In the genomic region with DNA sequence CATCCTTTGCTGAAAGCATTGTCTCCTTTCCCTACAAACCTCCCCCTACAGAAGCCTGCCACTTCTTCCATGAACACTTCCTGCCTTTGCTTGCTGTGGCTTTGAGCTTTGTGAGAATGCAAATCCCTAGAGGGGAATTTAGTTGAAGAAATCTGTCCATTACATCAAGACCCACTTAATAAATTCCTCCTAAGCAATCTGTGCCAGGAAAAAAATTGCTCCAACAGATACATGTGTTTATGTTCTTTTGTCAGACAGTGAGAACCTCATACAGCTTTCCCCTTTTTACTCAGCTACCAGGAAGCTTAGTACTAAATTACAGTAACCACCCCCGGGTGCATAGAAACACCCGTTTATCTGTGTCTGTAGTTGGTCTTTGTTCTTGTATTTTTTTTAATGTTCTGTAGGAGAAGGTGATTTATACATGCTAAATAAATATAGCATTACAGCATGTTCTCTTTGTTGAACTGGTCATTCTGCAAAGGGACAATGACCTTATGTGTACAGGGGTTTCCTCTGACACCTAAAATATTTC, we compare ENCODE assay signal across 15 cellular contexts. TPM values are rescaled to one million over a fixed set of nuclear protein-coding genes. Genes with fewer than 3 reads are reported as not detected.
DNase-seq lines count a peak whose midpoint lies in the region; ATAC-seq and TF ChIP-seq lines count a peak whose summit lies in the region.
"Had no signal": no experiment of that assay in that cellular context is flagged by ENCODE, and none has a peak within 500 bp of the region (broad histone marks: within the 10 kb centered on the region; RNA-seq: fewer than 3 reads in every experiment).

No MANE protein-coding gene starts in this region.

- POLR2A ChIA-PET in naive thymus-derived CD4-positive, alpha-beta T cell (lab: Charles Lee), result no interaction called here

- H3K27me3 ChIP-seq in left lung, result no peaks in the 10 kb centered on the region
- no peaks in the 10 kb centered on the region for H3K27me3 ChIP-seq in naive thymus-derived CD4-positive, alpha-beta T cell (ENCODE audit: control insufficient read depth in 2 of 2, insufficient read depth in 2 of 2, low read length in 2 of 2)
- H3K27me3 ChIP-seq: spleen had no signal

- peaks cover 19% of the 10 kb centered on the region for H3K4me1 Mint-ChIP-seq in activated T-helper 1 cell treated with anti-CD3 and anti-CD28 coated beads, Interleukin-12 subunit alpha, Interleukin-12 subunit beta, Interleukin-2, Interleukin-4 antibody, amounts not matched to agents 30 ng/mL and 10 ng/mL and 1 ng/mL, durations not matched to agents 14 hours and 24 hours and 36 hours (ENCODE audit: low read depth)
- peaks cover 0 to 12% (median 0%) of the 10 kb centered on the region in 7 donors for H3K4me1 Mint-ChIP-seq in naive thymus-derived CD4-positive, alpha-beta T cell

- H3K36me3 Mint-ChIP-seq in activated T-helper 1 cell treated with anti-CD3 and anti-CD28 coated beads, Interleukin-12 subunit alpha, Interleukin-12 subunit beta, Interleukin-2, Interleukin-4 antibody, amounts not matched to agents 30 ng/mL and 10 ng/mL and 1 ng/mL, durations not matched to agents 14 hours and 24 hours and 36 hours (ENCODE audit: low read depth), result no peaks in the 10 kb centered on the region
- no peaks in the 10 kb centered on the region for H3K36me3 Mint-ChIP-seq in naive thymus-derived CD4-positive, alpha-beta T cell
- H3K36me3 Mint-ChIP-seq: brain had no signal

- H3K4me1 ChIP-seq in left lung, result no peaks in the 10 kb centered on the region
- H3K4me1 ChIP-seq in naive thymus-derived CD4-positive, alpha-beta T cell (ENCODE audit: control insufficient read depth in 2 of 2, insufficient read depth in 2 of 2, low read length in 2 of 2), result no peaks in the 10 kb centered on the region
- H3K4me1 ChIP-seq: Caco-2, spleen had no signal

- H3K4me3 Mint-ChIP-seq in activated T-helper 1 cell treated with anti-CD3 and anti-CD28 coated beads, Interleukin-12 subunit alpha, Interleukin-12 subunit beta, Interleukin-2, Interleukin-4 antibody, amounts not matched to agents 30 ng/mL and 10 ng/mL and 1 ng/mL, durations not matched to agents 14 hours and 24 hours and 36 hours, result no peak overlapping the region
- no peak overlapping the region for H3K4me3 Mint-ChIP-seq in naive thymus-derived CD4-positive, alpha-beta T cell
- H3K4me3 Mint-ChIP-seq: brain had no signal

- no peaks in the 10 kb centered on the region for H3K36me3 ChIP-seq in left lung
- no peaks in the 10 kb centered on the region for H3K36me3 ChIP-seq in naive thymus-derived CD4-positive, alpha-beta T cell (ENCODE audit: control insufficient read depth in 2 of 3, insufficient read depth in 3 of 3, low read length in 3 of 3)
- H3K36me3 ChIP-seq: spleen had no signal

- peaks cover 6% of the 10 kb centered on the region for H3K9me3 Mint-ChIP-seq in activated T-helper 1 cell treated with anti-CD3 and anti-CD28 coated beads, Interleukin-12 subunit alpha, Interleukin-12 subunit beta, Interleukin-2, Interleukin-4 antibody, amounts not matched to agents 30 ng/mL and 10 ng/mL and 1 ng/mL, durations not matched to agents 14 hours and 24 hours and 36 hours
- peaks cover 0 to 4% (median 0%) of the 10 kb centered on the region in 11 donors for H3K9me3 Mint-ChIP-seq in naive thymus-derived CD4-positive, alpha-beta T cell

- H3K4me3 ChIP-seq in AG09309 (ENCODE audit: control insufficient read depth, low read depth, low read length) (no peak overlapping the region), left lung (no peak overlapping the region)
- no peak overlapping the region for H3K4me3 ChIP-seq in naive thymus-derived CD4-positive, alpha-beta T cell (ENCODE audit: low read length)
- H3K4me3 ChIP-seq: spleen had no signal

- TF ChIP-seq CTCF in AG09309 (IDR thresholded peaks at IDR 0.05; ENCODE audit: control insufficient read depth, insufficient read depth, low read depth, low read length, missing control alignments), result no peak
- no peak for TF ChIP-seq CTCF in left lung (IDR thresholded peaks at IDR 0.05)

- H3K27ac ChIP-seq in left lung, result no peak overlapping the region
- no peak overlapping the region for H3K27ac ChIP-seq in naive thymus-derived CD4-positive, alpha-beta T cell (ENCODE audit: low read depth, low read length)
- H3K27ac ChIP-seq: spleen had no signal

- H3K9me3 ChIP-seq in left lung, result no peaks in the 10 kb centered on the region
- H3K9me3 ChIP-seq in naive thymus-derived CD4-positive, alpha-beta T cell (ENCODE audit: control insufficient read depth in 2 of 3, low read length in 3 of 3), result no peaks in the 10 kb centered on the region
- H3K9me3 ChIP-seq: Caco-2, spleen had no signal

- peak overlapping the region; percentile 40 for H3K27ac Mint-ChIP-seq in activated T-helper 1 cell treated with anti-CD3 and anti-CD28 coated beads, Interleukin-12 subunit alpha, Interleukin-12 subunit beta, Interleukin-2, Interleukin-4 antibody, amounts not matched to agents 30 ng/mL and 10 ng/mL and 1 ng/mL, durations not matched to agents 14 hours and 24 hours and 36 hours
- peak overlapping the region in 1 of 9 donors; percentile 9 for H3K27ac Mint-ChIP-seq in naive thymus-derived CD4-positive, alpha-beta T cell

- DNase-seq in AG09309 (ENCODE audit: low read depth) (peak; percentile 47), DMS 273 treated with DMSO at 0.1 percent for 48 hours (lab: John Stamatoyannopoulos, UW) (peak; percentile 4), left lung (no peak), DMS79 treated with DMSO at 0.1 percent for 48 hours (lab: John Stamatoyannopoulos, UW) (no peak), activated T-cell treated with anti-CD3 and anti-CD28 coated beads for 4 hours (no peak)
- no peak for DNase-seq in activated T-helper 1 cell treated with anti-CD3 and anti-CD28 coated beads, Interleukin-12 subunit alpha, Interleukin-12 subunit beta, Interleukin-2, Interleukin-4 antibody, amounts not matched to agents 30 ng/mL and 10 ng/mL and 1 ng/mL, durations not matched to agents 14 hours and 24 hours and 36 hours (ENCODE audit: low spot score)
- DNase-seq in naive thymus-derived CD4-positive, alpha-beta T cell, result no peak
- DNase-seq: activated CD4-positive, CD25-positive, alpha-beta regulatory T cell treated with anti-CD3 and anti-CD28 coated beads, Interleukin-2, amount 50 U/mL, for 72 hours; activated effector memory CD4-positive, alpha-beta T cell treated with anti-CD3 and anti-CD28 coated beads, Interleukin-2, amount 50 U/mL, for 16 hours; Caco-2; effector memory CD4-positive, alpha-beta T cell; glutamatergic neuron; nucleus accumbens; spleen had no signal

- ATAC-seq in left lung, result peak; percentile 26
- no peak for ATAC-seq in naive thymus-derived CD4-positive, alpha-beta T cell

- CTCF ChIA-PET in naive thymus-derived CD4-positive, alpha-beta T cell (lab: Charles Lee), result no interaction called here

- peaks cover 6% of the 10 kb centered on the region for H3K27me3 Mint-ChIP-seq in activated T-helper 1 cell treated with anti-CD3 and anti-CD28 coated beads, Interleukin-12 subunit alpha, Interleukin-12 subunit beta, Interleukin-2, Interleukin-4 antibody, amounts not matched to agents 30 ng/mL and 10 ng/mL and 1 ng/mL, durations not matched to agents 14 hours and 24 hours and 36 hours (ENCODE audit: insufficient read depth)
- peaks cover 14 to 24% (median 23%) of the 10 kb centered on the region in 5 donors for H3K27me3 Mint-ChIP-seq in naive thymus-derived CD4-positive, alpha-beta T cell

- intact Hi-C loops in activated T-helper 1 cell treated with anti-CD3 and anti-CD28 coated beads, Interleukin-12 subunit alpha, Interleukin-12 subunit beta, Interleukin-2, Interleukin-4 antibody, amounts not matched to agents 30 ng/mL and 10 ng/mL and 1 ng/mL, durations not matched to agents 14 hours and 24 hours and 36 hours (cut with micrococcal nuclease), result loop anchor here (2.0 kb wide), 1 partner anchor 208 kb away; no protein-coding TSS in a partner anchor
- intact Hi-C loops in left lung (cut with DNase I), result no loop called here
- intact Hi-C loops in naive thymus-derived CD4-positive, alpha-beta T cell (cut with micrococcal nuclease), result no loop called here

RNA-seq across cellular contexts. Expression of a gene that starts 43.9 kb away (rescaled TPM):
- not detected in 2 replicates for total RNA-seq in activated T-helper 1 cell treated with anti-CD3 and anti-CD28 coated beads, Interleukin-12 subunit alpha, Interleukin-12 subunit beta, Interleukin-2, Interleukin-4 antibody, amounts not matched to agents 30 ng/mL and 10 ng/mL and 1 ng/mL, durations not matched to agents 14 hours and 24 hours and 36 hours
- 1 to 10 TPM; 1.0 to 1.2 TPM for total RNA-seq in left lung
- total RNA-seq in naive thymus-derived CD4-positive, alpha-beta T cell, result under 1 TPM in 2 of 5 experiments, not detected in 3; 0.08 to 0.59 TPM
- polyA plus RNA-seq in naive thymus-derived CD4-positive, alpha-beta T cell, result not detected

Comparison
In these comparisons a context has a peak if more than half of its experiments do, and no peak if none do; other contexts are left out.
1. DNase-seq: peak in AG09309 (single experiment) and DMS 273 treated with DMSO at 0.1 percent for 48 hours (single experiment); none in activated T-helper 1 cell treated with anti-CD3 and anti-CD28 coated beads, Interleukin-12 subunit alpha, Interleukin-12 subunit beta, Interleukin-2, Interleukin-4 antibody, amounts not matched to agents 30 ng/mL and 10 ng/mL and 1 ng/mL, durations not matched to agents 14 hours and 24 hours and 36 hours (single experiment), left lung (0 of 2), DMS79 treated with DMSO at 0.1 percent for 48 hours (single experiment), activated T-cell treated with anti-CD3 and anti-CD28 coated beads for 4 hours (single experiment) and naive thymus-derived CD4-positive, alpha-beta T cell (0 of 9).